1 cellular context compared by ENCODE assay signal in the genomic region with DNA sequence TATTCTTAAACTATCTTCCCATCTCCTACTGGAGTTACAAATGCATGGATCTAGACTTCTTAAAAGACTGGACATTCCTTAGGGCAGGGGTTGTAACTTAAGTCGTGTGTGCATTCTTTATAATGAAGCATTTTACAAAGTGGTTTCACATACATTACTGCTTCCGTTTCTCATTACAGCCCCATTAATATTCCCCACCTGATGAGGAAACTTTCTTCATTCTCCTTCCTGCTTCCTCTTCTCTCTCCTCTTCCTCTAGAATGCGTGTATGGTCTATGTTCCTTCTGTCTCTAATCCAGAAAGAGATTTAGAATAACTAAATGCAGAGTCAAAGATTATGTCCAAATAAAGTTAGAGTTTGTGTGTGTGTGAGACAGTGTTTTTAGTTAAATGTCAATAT.
TF ChIP-seq lines count a peak whose summit lies in the region.

No MANE protein-coding gene starts in this region.

TF ChIP-seq in GM23338, 12 proteins besides CTCF, POLR2A, EP300 and RAD21 (continued from another document):
- TF ChIP-seq ZNF462 (CRISPR knock-in tag; IDR thresholded peaks at IDR 0.05) (no peak), JUNB (IDR thresholded peaks at IDR 0.05; ENCODE audit: unreplicated experiment) (no peak), ZNF331 (CRISPR knock-in tag; IDR thresholded peaks at IDR 0.05; ENCODE audit: low read depth) (no peak), STAT1 (IDR thresholded peaks at IDR 0.05; ENCODE audit: unreplicated experiment) (no peak), ZNF114 (CRISPR knock-in tag; IDR thresholded peaks at IDR 0.05) (no peak)
